1 cellular context compared by ENCODE assay signal in the genomic region with DNA sequence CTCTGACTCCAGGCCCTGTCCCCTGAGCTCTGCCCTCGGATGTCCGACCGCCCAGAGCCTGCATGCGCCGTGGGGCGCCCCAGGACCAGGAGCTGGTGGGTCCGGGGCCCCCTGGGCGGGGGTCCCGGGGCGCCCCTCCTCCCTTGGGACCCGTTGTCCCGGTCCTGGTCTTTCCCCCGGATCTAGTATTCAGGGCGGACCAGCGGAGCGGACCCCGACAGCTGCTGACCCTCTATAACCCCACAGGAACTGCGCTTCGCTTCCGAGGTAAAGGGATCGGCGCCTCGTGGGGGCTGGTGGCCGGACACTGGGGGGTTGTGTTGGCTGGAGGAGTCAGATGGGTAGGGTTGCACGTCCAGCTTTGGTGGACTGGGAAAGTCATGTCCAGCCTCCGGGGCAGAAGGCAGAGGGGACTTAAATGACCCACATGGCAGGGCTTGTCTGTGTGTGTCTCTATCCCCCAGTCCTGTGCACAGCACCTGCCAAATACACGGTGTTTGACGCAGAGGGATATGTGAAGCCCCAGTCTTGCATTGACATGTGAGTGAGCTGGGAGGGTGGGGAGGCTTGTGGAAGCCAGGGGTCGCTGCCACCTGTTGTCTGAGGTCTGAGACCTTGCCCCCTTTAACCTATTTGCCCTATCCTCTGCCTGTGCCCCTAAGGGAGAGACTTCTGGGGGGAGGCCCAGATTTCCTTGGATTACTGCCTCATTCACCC.
TF ChIP-seq lines count a peak whose summit lies in the region.

No MANE protein-coding gene starts in this region.

TF ChIP-seq in K562, 482 proteins besides CTCF, POLR2A, EP300 and RAD21 (continued from another document and continues in another):
- TF ChIP-seq, protein P1, sequence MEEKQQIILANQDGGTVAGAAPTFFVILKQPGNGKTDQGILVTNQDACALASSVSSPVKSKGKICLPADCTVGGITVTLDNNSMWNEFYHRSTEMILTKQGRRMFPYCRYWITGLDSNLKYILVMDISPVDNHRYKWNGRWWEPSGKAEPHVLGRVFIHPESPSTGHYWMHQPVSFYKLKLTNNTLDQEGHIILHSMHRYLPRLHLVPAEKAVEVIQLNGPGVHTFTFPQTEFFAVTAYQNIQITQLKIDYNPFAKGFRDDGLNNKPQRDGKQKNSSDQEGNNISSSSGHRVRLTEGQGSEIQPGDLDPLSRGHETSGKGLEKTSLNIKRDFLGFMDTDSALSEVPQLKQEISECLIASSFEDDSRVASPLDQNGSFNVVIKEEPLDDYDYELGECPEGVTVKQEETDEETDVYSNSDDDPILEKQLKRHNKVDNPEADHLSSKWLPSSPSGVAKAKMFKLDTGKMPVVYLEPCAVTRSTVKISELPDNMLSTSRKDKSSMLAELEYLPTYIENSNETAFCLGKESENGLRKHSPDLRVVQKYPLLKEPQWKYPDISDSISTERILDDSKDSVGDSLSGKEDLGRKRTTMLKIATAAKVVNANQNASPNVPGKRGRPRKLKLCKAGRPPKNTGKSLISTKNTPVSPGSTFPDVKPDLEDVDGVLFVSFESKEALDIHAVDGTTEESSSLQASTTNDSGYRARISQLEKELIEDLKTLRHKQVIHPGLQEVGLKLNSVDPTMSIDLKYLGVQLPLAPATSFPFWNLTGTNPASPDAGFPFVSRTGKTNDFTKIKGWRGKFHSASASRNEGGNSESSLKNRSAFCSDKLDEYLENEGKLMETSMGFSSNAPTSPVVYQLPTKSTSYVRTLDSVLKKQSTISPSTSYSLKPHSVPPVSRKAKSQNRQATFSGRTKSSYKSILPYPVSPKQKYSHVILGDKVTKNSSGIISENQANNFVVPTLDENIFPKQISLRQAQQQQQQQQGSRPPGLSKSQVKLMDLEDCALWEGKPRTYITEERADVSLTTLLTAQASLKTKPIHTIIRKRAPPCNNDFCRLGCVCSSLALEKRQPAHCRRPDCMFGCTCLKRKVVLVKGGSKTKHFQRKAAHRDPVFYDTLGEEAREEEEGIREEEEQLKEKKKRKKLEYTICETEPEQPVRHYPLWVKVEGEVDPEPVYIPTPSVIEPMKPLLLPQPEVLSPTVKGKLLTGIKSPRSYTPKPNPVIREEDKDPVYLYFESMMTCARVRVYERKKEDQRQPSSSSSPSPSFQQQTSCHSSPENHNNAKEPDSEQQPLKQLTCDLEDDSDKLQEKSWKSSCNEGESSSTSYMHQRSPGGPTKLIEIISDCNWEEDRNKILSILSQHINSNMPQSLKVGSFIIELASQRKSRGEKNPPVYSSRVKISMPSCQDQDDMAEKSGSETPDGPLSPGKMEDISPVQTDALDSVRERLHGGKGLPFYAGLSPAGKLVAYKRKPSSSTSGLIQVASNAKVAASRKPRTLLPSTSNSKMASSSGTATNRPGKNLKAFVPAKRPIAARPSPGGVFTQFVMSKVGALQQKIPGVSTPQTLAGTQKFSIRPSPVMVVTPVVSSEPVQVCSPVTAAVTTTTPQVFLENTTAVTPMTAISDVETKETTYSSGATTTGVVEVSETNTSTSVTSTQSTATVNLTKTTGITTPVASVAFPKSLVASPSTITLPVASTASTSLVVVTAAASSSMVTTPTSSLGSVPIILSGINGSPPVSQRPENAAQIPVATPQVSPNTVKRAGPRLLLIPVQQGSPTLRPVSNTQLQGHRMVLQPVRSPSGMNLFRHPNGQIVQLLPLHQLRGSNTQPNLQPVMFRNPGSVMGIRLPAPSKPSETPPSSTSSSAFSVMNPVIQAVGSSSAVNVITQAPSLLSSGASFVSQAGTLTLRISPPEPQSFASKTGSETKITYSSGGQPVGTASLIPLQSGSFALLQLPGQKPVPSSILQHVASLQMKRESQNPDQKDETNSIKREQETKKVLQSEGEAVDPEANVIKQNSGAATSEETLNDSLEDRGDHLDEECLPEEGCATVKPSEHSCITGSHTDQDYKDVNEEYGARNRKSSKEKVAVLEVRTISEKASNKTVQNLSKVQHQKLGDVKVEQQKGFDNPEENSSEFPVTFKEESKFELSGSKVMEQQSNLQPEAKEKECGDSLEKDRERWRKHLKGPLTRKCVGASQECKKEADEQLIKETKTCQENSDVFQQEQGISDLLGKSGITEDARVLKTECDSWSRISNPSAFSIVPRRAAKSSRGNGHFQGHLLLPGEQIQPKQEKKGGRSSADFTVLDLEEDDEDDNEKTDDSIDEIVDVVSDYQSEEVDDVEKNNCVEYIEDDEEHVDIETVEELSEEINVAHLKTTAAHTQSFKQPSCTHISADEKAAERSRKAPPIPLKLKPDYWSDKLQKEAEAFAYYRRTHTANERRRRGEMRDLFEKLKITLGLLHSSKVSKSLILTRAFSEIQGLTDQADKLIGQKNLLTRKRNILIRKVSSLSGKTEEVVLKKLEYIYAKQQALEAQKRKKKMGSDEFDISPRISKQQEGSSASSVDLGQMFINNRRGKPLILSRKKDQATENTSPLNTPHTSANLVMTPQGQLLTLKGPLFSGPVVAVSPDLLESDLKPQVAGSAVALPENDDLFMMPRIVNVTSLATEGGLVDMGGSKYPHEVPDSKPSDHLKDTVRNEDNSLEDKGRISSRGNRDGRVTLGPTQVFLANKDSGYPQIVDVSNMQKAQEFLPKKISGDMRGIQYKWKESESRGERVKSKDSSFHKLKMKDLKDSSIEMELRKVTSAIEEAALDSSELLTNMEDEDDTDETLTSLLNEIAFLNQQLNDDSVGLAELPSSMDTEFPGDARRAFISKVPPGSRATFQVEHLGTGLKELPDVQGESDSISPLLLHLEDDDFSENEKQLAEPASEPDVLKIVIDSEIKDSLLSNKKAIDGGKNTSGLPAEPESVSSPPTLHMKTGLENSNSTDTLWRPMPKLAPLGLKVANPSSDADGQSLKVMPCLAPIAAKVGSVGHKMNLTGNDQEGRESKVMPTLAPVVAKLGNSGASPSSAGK (IDR thresholded peaks at IDR 0.05): peak; percentile 26; the same call in 1 of the 2 replicates
- TF ChIP-seq GTF2E2 (tag; IDR thresholded peaks at IDR 0.05) (no peak), SMAD1 (IDR thresholded peaks at IDR 0.05; ENCODE audit: low read depth, low read length, partially characterized antibody) (no peak), HOXB6 (CRISPR knock-in tag; IDR thresholded peaks at IDR 0.05; ENCODE audit: borderline replicate concordance) (no peak), ZNF696 (CRISPR knock-in tag; conservative IDR thresholded peaks at IDR 0.05) (no peak), YY1 (IDR thresholded peaks at IDR 0.05; ENCODE audit: borderline replicate concordance in 1 of 3, control insufficient read depth in 1 of 3, extremely low read depth in 1 of 3, insufficient read depth in 3 of 3, insufficient read length in 1 of 3, insufficient replicate concordance in 2 of 3, low read depth in 1 of 3, low read length in 2 of 3) (no peak), TFAM (CRISPR knock-in tag; conservative IDR thresholded peaks at IDR 0.05) (no peak), DMBX1 (CRISPR knock-in tag; IDR thresholded peaks at IDR 0.05; ENCODE audit: borderline replicate concordance) (no peak), MYC (IDR thresholded peaks at IDR 0.05; ENCODE audit: low read depth, low read length) (no peak), MYC (CRISPR knock-in tag; IDR thresholded peaks at IDR 0.05; ENCODE audit: borderline replicate concordance, low read depth) (0 out of 2 replicates have a peak, but pooled peaks have one; percentile 50), FOS (IDR thresholded peaks at IDR 0.05; ENCODE audit: extremely low read depth, insufficient read length) (no peak), NR2F6 (CRISPR knock-in tag; IDR thresholded peaks at IDR 0.05) (no peak), KLF13 (tag; IDR thresholded peaks at IDR 0.05; ENCODE audit: borderline replicate concordance, low read depth) (no peak), BHLHE40 (IDR thresholded peaks at IDR 0.05; ENCODE audit: low read length) (0 out of 2 replicates have a peak, but pooled peaks have one; percentile 4)
- TF ChIP-seq, protein P2, sequence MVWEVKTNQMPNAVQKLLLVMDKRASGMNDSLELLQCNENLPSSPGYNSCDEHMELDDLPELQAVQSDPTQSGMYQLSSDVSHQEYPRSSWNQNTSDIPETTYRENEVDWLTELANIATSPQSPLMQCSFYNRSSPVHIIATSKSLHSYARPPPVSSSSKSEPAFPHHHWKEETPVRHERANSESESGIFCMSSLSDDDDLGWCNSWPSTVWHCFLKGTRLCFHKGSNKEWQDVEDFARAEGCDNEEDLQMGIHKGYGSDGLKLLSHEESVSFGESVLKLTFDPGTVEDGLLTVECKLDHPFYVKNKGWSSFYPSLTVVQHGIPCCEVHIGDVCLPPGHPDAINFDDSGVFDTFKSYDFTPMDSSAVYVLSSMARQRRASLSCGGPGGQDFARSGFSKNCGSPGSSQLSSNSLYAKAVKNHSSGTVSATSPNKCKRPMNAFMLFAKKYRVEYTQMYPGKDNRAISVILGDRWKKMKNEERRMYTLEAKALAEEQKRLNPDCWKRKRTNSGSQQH (CRISPR knock-in tag; IDR thresholded peaks at IDR 0.05): no peak
- TF ChIP-seq, protein P3, sequence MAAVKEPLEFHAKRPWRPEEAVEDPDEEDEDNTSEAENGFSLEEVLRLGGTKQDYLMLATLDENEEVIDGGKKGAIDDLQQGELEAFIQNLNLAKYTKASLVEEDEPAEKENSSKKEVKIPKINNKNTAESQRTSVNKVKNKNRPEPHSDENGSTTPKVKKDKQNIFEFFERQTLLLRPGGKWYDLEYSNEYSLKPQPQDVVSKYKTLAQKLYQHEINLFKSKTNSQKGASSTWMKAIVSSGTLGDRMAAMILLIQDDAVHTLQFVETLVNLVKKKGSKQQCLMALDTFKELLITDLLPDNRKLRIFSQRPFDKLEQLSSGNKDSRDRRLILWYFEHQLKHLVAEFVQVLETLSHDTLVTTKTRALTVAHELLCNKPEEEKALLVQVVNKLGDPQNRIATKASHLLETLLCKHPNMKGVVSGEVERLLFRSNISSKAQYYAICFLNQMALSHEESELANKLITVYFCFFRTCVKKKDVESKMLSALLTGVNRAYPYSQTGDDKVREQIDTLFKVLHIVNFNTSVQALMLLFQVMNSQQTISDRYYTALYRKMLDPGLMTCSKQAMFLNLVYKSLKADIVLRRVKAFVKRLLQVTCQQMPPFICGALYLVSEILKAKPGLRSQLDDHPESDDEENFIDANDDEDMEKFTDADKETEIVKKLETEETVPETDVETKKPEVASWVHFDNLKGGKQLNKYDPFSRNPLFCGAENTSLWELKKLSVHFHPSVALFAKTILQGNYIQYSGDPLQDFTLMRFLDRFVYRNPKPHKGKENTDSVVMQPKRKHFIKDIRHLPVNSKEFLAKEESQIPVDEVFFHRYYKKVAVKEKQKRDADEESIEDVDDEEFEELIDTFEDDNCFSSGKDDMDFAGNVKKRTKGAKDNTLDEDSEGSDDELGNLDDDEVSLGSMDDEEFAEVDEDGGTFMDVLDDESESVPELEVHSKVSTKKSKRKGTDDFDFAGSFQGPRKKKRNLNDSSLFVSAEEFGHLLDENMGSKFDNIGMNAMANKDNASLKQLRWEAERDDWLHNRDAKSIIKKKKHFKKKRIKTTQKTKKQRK (IDR thresholded peaks at IDR 0.05; ENCODE audit: borderline replicate concordance, low read depth, low read length): no peak
- TF ChIP-seq, protein P4, sequence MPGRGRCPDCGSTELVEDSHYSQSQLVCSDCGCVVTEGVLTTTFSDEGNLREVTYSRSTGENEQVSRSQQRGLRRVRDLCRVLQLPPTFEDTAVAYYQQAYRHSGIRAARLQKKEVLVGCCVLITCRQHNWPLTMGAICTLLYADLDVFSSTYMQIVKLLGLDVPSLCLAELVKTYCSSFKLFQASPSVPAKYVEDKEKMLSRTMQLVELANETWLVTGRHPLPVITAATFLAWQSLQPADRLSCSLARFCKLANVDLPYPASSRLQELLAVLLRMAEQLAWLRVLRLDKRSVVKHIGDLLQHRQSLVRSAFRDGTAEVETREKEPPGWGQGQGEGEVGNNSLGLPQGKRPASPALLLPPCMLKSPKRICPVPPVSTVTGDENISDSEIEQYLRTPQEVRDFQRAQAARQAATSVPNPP (IDR thresholded peaks at IDR 0.05; ENCODE audit: borderline replicate concordance, insufficient read depth, insufficient read length): no peak
- TF ChIP-seq, protein P5, sequence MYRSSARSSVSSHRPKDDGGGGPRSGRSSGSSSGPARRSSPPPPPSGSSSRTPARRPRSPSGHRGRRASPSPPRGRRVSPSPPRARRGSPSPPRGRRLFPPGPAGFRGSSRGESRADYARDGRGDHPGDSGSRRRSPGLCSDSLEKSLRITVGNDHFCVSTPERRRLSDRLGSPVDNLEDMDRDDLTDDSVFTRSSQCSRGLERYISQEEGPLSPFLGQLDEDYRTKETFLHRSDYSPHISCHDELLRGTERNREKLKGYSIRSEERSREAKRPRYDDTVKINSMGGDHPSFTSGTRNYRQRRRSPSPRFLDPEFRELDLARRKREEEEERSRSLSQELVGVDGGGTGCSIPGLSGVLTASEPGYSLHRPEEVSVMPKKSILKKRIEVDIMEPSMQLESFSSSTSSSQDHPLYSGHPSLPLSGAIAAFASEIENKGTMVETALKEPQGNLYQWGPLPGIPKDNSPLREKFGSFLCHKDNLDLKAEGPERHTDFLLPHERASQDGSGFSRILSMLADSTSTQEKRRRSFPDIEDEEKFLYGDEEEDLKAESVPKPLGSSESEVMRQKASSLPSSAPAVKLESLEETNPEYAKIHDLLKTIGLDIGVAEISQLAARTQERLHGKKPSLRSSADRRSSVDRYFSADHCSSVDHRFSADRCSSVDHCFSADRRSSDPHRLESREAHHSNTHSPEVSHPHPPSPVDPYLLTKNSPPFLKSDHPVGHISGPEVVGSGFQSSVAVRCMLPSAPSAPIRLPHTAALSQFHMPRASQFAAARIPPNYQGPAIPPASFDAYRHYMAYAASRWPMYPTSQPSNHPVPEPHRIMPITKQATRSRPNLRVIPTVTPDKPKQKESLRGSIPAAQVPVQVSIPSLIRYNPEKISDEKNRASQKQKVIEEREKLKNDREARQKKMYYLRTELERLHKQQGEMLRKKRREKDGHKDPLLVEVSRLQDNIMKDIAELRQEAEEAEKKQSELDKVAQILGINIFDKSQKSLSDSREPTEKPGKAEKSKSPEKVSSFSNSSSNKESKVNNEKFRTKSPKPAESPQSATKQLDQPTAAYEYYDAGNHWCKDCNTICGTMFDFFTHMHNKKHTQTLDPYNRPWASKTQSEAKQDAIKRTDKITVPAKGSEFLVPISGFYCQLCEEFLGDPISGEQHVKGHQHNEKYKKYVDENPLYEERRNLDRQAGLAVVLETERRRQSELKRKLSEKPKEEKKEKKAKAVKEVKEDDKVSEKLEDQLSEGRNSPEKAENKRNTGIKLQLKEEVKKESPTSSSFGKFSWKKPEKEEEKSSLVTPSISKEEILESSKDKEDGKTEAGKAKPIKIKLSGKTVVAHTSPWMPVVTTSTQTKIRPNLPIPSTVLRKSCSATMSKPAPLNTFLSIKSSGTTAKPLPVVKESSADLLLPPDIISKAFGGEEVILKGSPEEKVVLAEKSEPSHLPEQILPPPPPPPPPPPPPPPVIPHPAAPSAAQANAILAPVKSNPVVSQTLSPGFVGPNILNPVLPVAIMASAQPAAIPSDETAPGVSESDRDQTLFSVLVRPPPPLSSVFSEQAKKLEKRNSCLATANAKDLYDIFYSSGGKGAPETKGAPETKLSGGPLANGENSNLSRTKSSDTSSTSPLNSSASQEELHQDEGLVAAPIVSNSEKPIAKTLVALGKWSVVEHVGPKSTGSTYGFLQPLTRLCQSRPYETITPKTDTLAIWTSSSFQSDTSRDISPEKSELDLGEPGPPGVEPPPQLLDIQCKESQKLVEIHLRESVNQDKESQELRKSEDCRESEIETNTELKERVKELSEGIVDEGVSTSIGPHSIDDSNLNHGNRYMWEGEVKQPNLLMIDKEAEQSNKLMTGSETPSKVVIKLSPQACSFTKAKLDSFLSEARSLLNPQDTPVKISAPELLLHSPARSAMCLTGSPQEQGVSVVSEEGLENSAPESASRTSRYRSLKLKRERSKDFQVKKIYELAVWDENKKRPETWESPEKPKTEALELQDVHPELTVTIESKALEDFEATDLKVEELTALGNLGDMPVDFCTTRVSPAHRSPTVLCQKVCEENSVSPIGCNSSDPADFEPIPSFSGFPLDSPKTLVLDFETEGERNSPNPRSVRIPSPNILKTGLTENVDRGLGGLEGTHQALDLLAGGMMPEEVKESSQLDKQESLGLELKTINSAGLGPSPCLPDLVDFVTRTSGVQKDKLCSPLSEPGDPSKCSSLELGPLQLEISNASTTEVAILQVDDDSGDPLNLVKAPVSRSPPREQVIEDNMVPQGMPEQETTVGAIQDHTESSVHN (IDR thresholded peaks at IDR 0.05; ENCODE audit: borderline replicate concordance in 1 of 2, low read depth in 1 of 2): no peak
